ENCODE assay signal across 8 cellular contexts in the genomic region with DNA sequence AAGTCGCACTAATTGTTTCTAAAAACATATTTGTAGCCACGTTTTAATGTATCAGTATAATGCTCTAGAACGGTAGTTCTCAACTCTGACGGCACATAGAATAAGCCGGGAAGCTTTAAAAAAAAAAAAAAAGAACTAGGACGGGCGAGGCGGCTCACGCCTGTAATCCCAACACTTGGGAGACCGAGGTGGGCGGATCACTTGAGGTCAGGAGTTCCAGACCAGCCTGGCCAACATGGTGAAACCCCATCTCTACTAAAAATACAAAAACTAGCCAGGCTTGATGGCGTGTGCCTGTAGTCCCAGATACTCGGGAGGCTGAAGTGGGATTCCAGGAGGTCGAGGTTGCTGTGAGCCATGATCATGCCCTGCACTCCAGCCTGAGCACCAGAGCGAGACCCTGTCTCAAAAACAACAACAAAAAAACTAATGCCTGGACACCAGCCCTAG. TPM values are rescaled to one million over a fixed set of nuclear protein-coding genes. Genes with fewer than 3 reads are reported as not detected.
A peak's percentile ranks its signal among the peaks of the same experiment; 100 is the strongest.
DNase-seq lines count a peak whose midpoint lies in the region; ATAC-seq lines count a peak whose summit lies in the region.

No MANE protein-coding gene starts in this region.

- ATAC-seq in left colon, result peak; percentile 36
- ATAC-seq in HG03565 (IDR thresholded peaks at IDR 0.05; ENCODE audit: unreplicated experiment), result no peak

- H3K27ac ChIP-seq in angular gyrus (ENCODE audit: low read depth, low read length) (peak overlapping the region; percentile 95), substantia nigra (ENCODE audit: low read depth, low read length, poor library complexity, severe bottlenecking) (peak overlapping the region; percentile 90)

- intact Hi-C loops in left colon (cut with DNase I, micrococcal nuclease), result no loop called here

- DNase-seq in NCI-H82 (lab: John Stamatoyannopoulos, UW) (peak; percentile 54), NCI-H82 treated with DMSO at 0.1 percent for 48 hours (lab: John Stamatoyannopoulos, UW; ENCODE audit: unreplicated experiment) (no peak), left colon (no peak), substantia nigra (lab: John Stamatoyannopoulos, UW) (no peak), NCI-H2029 treated with DMSO at 0.1 percent for 48 hours (lab: John Stamatoyannopoulos, UW) (no peak)
- DNase-seq in stimulated activated CD4-positive, alpha-beta T cell treated with anti-CD3 and anti-CD28 coated beads, Interleukin-4, amount 100 ng/mL, for 24 hours, result no peak

RNA-seq across cellular contexts. Expression of a gene that starts 0.7 kb away (rescaled TPM):
- total RNA-seq in left colon, result 1 to 10 TPM; 9.4 TPM

RNA-seq across cellular contexts. Expression of a gene that starts 9.7 kb away (rescaled TPM):
- 10 to 100 TPM; 63.7 to 76.6 TPM for total RNA-seq in left colon

RNA-seq across cellular contexts. Expression of a gene that starts 26.6 kb away (rescaled TPM):
- total RNA-seq in left colon, result 100 to 1,000 TPM; 124 to 145 TPM
